Comparison of ENCODE assay signal across 20 cellular contexts in genomic region chrX:105609530-105609929, GRCh38.
DNase-seq lines count a peak whose midpoint lies in the region; ATAC-seq and TF ChIP-seq lines count a peak whose summit lies in the region.
"Had no signal": no experiment of that assay in that cellular context is flagged by ENCODE, and none has a peak within 500 bp of the region (broad histone marks: within the 10 kb centered on the region; RNA-seq: fewer than 3 reads in every experiment).

No MANE protein-coding gene starts in this region.

- TF ChIP-seq CTCF in left ventricle myocardium inferior (IDR thresholded peaks at IDR 0.05; ENCODE audit: borderline replicate concordance) (no peak), heart left ventricle (IDR thresholded peaks at IDR 0.05) (no peak), right atrium auricular region (IDR thresholded peaks at IDR 0.05) (no peak), heart right ventricle (IDR thresholded peaks at IDR 0.05) (no peak), spleen (IDR thresholded peaks at IDR 0.05 in 8 of 11, conservative IDR thresholded peaks at IDR 0.05 in 3 of 11) (no peak)

- TF ChIP-seq POLR2A in heart left ventricle (IDR thresholded peaks at IDR 0.05): no peak
- no peak for TF ChIP-seq POLR2A in spleen (IDR thresholded peaks at IDR 0.05)

- H3K4me1 ChIP-seq in left ventricle myocardium inferior (no peaks in the 10 kb centered on the region), heart left ventricle (no peaks in the 10 kb centered on the region), right atrium auricular region (no peaks in the 10 kb centered on the region), heart right ventricle (no peaks in the 10 kb centered on the region), spleen (no peaks in the 10 kb centered on the region)
- H3K4me1 ChIP-seq: A549; BLaER1 treated with 17β-estradiol and CSF1 and Interleukin-3, amounts not matched to agents 10 nM and 100 nM; Caco-2 had no signal

- no peaks in the 10 kb centered on the region for H3K27me3 Mint-ChIP-seq in activated CD8-positive, alpha-beta T cell treated with anti-CD3 and anti-CD28 coated beads, Interleukin-2, amount 10 ng/mL, durations not matched to agents 7 days and 5 days (ENCODE audit: low read depth)
- H3K27me3 Mint-ChIP-seq: B cell; CD4-positive, alpha-beta T cell had no signal

- peak; percentile 42 for ATAC-seq in Right ventricle myocardium inferior
- ATAC-seq in heart left ventricle: peak; percentile 61 to 83 (median 69)
- peak in 5 of 8 donors; percentile 59 to 89 (median 73) for ATAC-seq in heart right ventricle
- peak; percentile 92 for ATAC-seq in left ventricle myocardium superior
- ATAC-seq in activated CD8-positive, alpha-beta T cell treated with anti-CD3 and anti-CD28 coated beads, Interleukin-2, amount 10 ng/mL, durations not matched to agents 7 days and 5 days: no peak
- ATAC-seq: A549; CD8-positive, alpha-beta T cell had no signal

- H3K27me3 ChIP-seq in left ventricle myocardium inferior (ENCODE audit: low read depth) (no peaks in the 10 kb centered on the region), heart left ventricle (no peaks in the 10 kb centered on the region), right atrium auricular region (peaks cover 0 to 6% of the 10 kb centered on the region in 2 donors), heart right ventricle (peaks cover 0 to 3% (median 0%) of the 10 kb centered on the region in 7 donors), spleen (replicated peaks in 1 of 7) (no peaks in the 10 kb centered on the region)

- H3K27ac Mint-ChIP-seq in activated CD8-positive, alpha-beta T cell treated with anti-CD3 and anti-CD28 coated beads, Interleukin-2, amount 10 ng/mL, durations not matched to agents 7 days and 5 days: no peak overlapping the region
- H3K27ac Mint-ChIP-seq: B cell; CD4-positive, alpha-beta T cell; CD8-positive, alpha-beta T cell had no signal

- DNase-seq in Right ventricle myocardium inferior (ENCODE audit: missing footprints) (no peak), left ventricle myocardium inferior (no peak), heart left ventricle (peak in 3 of 5 donors; percentile 7 to 22 (median 15)), right atrium auricular region (ENCODE audit: low spot score) (no peak), heart right ventricle (peak in 1 of 2 donors; percentile 4), left ventricle myocardium superior (no peak), spleen (no peak)
- DNase-seq in activated CD8-positive, alpha-beta T cell treated with anti-CD3 and anti-CD28 coated beads, Interleukin-2, amount 10 ng/mL, durations not matched to agents 7 days and 5 days: no peak
- DNase-seq: AML-193; Caco-2; Calu3; CD4-positive, alpha-beta T cell; CD8-positive, alpha-beta T cell; DMS79 treated with DMSO at 0.1 percent for 48 hours; GF-D8 had no signal

- H3K4me1 Mint-ChIP-seq in activated CD8-positive, alpha-beta T cell treated with anti-CD3 and anti-CD28 coated beads, Interleukin-2, amount 10 ng/mL, durations not matched to agents 7 days and 5 days (ENCODE audit: low read depth): no peaks in the 10 kb centered on the region
- H3K4me1 Mint-ChIP-seq: B cell had no signal

- H3K9me3 ChIP-seq in left ventricle myocardium inferior (replicated peaks) (no peaks in the 10 kb centered on the region), heart left ventricle (peaks cover 0 to 6% (median 0%) of the 10 kb centered on the region in 12 donors), right atrium auricular region (peaks cover 0 to 4% of the 10 kb centered on the region in 2 donors), heart right ventricle (peaks cover 0 to 6% (median 0%) of the 10 kb centered on the region in 11 donors), spleen (no peaks in the 10 kb centered on the region)
- H3K9me3 ChIP-seq: A549, Caco-2 had no signal

- H3K27ac ChIP-seq in left ventricle myocardium inferior (replicated peaks): no peak overlapping the region
- H3K27ac ChIP-seq in heart left ventricle: peak overlapping the region in 4 of 12 donors; percentile 3 to 43 (median 21)
- H3K27ac ChIP-seq in right atrium auricular region: peak overlapping the region in 1 of 2 donors; percentile 58
- H3K27ac ChIP-seq in heart right ventricle: peak overlapping the region in 1 of 10 donors; percentile 34
- H3K27ac ChIP-seq in spleen: no peak overlapping the region
- H3K27ac ChIP-seq: 22Rv1; A549; BLaER1 treated with 17β-estradiol and CSF1 and Interleukin-3, amounts not matched to agents 10 nM and 100 nM; C4-2B had no signal

- intact Hi-C loops in Right ventricle myocardium inferior (cut with DNase I): no loop called here
- intact Hi-C loops in left ventricle myocardium inferior (cut with micrococcal nuclease): no loop called here
- intact Hi-C loops in heart left ventricle (cut with DNase I): loop anchor here in 1 of 10 donors (5.0 kb wide), 1 partner anchor 127 kb away; no protein-coding TSS in a partner anchor
- intact Hi-C loops in heart right ventricle (cut with DNase I): no loop called here
- intact Hi-C loops in left ventricle myocardium superior (cut with micrococcal nuclease): no loop called here
- intact Hi-C loops in spleen (cut with DNase I; ENCODE audit: low total_unique reads): no loop called here

- CTCF ChIA-PET in activated CD8-positive, alpha-beta T cell treated with anti-CD3 and anti-CD28 coated beads, Interleukin-2, amount 10 ng/mL, durations not matched to agents 7 days and 5 days (lab: Charles Lee): no interaction called here

- H3K9me3 Mint-ChIP-seq in activated CD8-positive, alpha-beta T cell treated with anti-CD3 and anti-CD28 coated beads, Interleukin-2, amount 10 ng/mL, durations not matched to agents 7 days and 5 days (ENCODE audit: insufficient read depth): no peaks in the 10 kb centered on the region

- no peak overlapping the region for H3K4me3 ChIP-seq in left ventricle myocardium inferior
- no peak overlapping the region for H3K4me3 ChIP-seq in heart left ventricle
- H3K4me3 ChIP-seq in right atrium auricular region: no peak overlapping the region
- no peak overlapping the region for H3K4me3 ChIP-seq in heart right ventricle
- no peak overlapping the region for H3K4me3 ChIP-seq in spleen
- H3K4me3 ChIP-seq: A549; BLaER1 treated with 17β-estradiol and CSF1 and Interleukin-3, amounts not matched to agents 10 nM and 100 nM had no signal

- no peaks in the 10 kb centered on the region for H3K36me3 ChIP-seq in left ventricle myocardium inferior
- no peaks in the 10 kb centered on the region for H3K36me3 ChIP-seq in heart left ventricle
- H3K36me3 ChIP-seq in right atrium auricular region: no peaks in the 10 kb centered on the region
- H3K36me3 ChIP-seq in heart right ventricle: no peaks in the 10 kb centered on the region
- H3K36me3 ChIP-seq in spleen: no peaks in the 10 kb centered on the region
- H3K36me3 ChIP-seq: BLaER1 treated with 17β-estradiol and CSF1 and Interleukin-3, amounts not matched to agents 10 nM and 100 nM had no signal

- POLR2A ChIA-PET in activated CD8-positive, alpha-beta T cell treated with anti-CD3 and anti-CD28 coated beads, Interleukin-2, amount 10 ng/mL, durations not matched to agents 7 days and 5 days (lab: Charles Lee): no interaction called here

- 44 to 58% (median 50%) methylated on average over 3 of the region's 3 CpGs for WGBS in heart left ventricle, 4 donors
- WGBS in heart right ventricle, 2 donors: 36 to 74% methylated on average over 3 of the region's 3 CpGs
- WGBS in spleen, 5 donors: 75 to 93% (median 82%) methylated on average over 3 of the region's 3 CpGs

- no peaks in the 10 kb centered on the region for H3K36me3 Mint-ChIP-seq in activated CD8-positive, alpha-beta T cell treated with anti-CD3 and anti-CD28 coated beads, Interleukin-2, amount 10 ng/mL, durations not matched to agents 7 days and 5 days (ENCODE audit: low read depth)
- H3K36me3 Mint-ChIP-seq: CD8-positive, alpha-beta T cell had no signal

- no peak overlapping the region for H3K4me3 Mint-ChIP-seq in activated CD8-positive, alpha-beta T cell treated with anti-CD3 and anti-CD28 coated beads, Interleukin-2, amount 10 ng/mL, durations not matched to agents 7 days and 5 days
- H3K4me3 Mint-ChIP-seq: B cell; CD4-positive, alpha-beta T cell; CD8-positive, alpha-beta T cell had no signal

Comparison
In these comparisons a context has a peak if more than half of its experiments do, and no peak if none do; other contexts are left out.
1. DNase-seq: peak in heart left ventricle (3 of 5); none in Right ventricle myocardium inferior (single experiment), left ventricle myocardium inferior (single experiment), right atrium auricular region (single experiment), left ventricle myocardium superior (single experiment), activated CD8-positive, alpha-beta T cell treated with anti-CD3 and anti-CD28 coated beads, Interleukin-2, amount 10 ng/mL, durations not matched to agents 7 days and 5 days (single experiment) and spleen (single experiment).